Comparison of ENCODE assay signal across 1 cellular context in the genomic region with DNA sequence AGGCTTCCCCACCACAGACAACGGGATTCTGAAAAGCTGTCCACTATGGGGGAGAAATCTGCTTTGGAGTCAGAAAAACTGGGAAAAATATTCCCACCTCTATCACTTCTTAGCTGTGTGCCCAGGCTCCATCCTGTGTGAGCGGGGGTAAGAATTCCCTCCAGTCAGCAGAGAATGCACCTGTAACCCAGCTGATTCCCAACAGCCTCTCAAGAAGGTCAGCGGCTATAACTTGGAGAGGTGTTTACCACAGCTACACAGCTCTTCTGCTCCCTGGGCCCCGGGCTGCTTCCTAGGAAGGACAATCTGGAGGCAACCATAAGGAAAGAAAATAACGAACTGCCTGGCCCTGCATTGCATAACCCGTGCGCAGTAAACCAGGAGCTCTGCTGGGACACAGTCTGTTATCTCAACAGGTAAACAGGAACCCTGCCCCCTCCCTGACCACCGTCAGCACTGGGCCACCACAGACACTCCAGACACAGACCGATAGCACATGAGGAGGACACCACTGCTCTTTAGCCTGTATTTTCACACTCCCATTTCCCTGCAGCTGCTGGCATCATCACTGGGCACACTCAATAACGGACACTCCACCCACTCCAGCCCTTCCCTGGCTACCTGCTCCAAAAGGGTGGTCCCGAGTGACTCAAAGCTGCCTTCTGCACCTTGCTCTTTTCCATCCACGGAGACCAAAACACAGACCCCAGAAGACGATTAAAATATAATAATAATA.
A peak's percentile ranks its signal among the peaks of the same experiment; 100 is the strongest.
TF ChIP-seq lines count a peak whose summit lies in the region.

No MANE protein-coding gene starts in this region.

TF ChIP-seq in HepG2, 621 proteins besides CTCF, POLR2A, EP300 and RAD21 (continued from another document and continues in another):
- TF ChIP-seq GLI4 (CRISPR knock-in tag; IDR thresholded peaks at IDR 0.05; ENCODE audit: borderline replicate concordance) (no peak), KDM2A (CRISPR knock-in tag; IDR thresholded peaks at IDR 0.05; ENCODE audit: borderline replicate concordance, low read depth) (peak; percentile 64), YY1 (IDR thresholded peaks at IDR 0.05; ENCODE audit: insufficient read depth, insufficient replicate concordance, low read depth, low read length) (no peak), NAIF1 (CRISPR knock-in tag; IDR thresholded peaks at IDR 0.05; ENCODE audit: borderline replicate concordance) (0 out of 2 replicates have a peak, but pooled peaks have one; percentile 23), CBX1 (IDR thresholded peaks at IDR 0.05; ENCODE audit: low read depth) (peak; percentile 48), ZNF20 (CRISPR knock-in tag; IDR thresholded peaks at IDR 0.05) (no peak), ZNF382 (CRISPR knock-in tag; IDR thresholded peaks at IDR 0.05; ENCODE audit: borderline replicate concordance) (no peak), PITX1 (CRISPR knock-in tag; IDR thresholded peaks at IDR 0.05) (peak; percentile 77), ZNF629 (CRISPR knock-in tag; conservative IDR thresholded peaks at IDR 0.05) (peak; percentile 43), MXI1 (IDR thresholded peaks at IDR 0.05; ENCODE audit: borderline replicate concordance, low read depth, low read length) (peak; percentile 77; the same call in 2 of the 3 replicates), ZNF451 (CRISPR knock-in tag; IDR thresholded peaks at IDR 0.05) (no peak), ETV6 (CRISPR knock-in tag; conservative IDR thresholded peaks at IDR 0.05) (0 out of 2 replicates have a peak, but pooled peaks have one; percentile 57), MAF1 (CRISPR knock-in tag; IDR thresholded peaks at IDR 0.05; ENCODE audit: borderline replicate concordance) (no peak), GZF1 (CRISPR knock-in tag; IDR thresholded peaks at IDR 0.05) (no peak), MED13 (CRISPR knock-in tag; IDR thresholded peaks at IDR 0.05) (no peak), AHR (CRISPR knock-in tag; IDR thresholded peaks at IDR 0.05) (peak; percentile 64; the same call in 1 of the 2 replicates), BHLHE40 (IDR thresholded peaks at IDR 0.05; ENCODE audit: low read length) (no peak), NFATC3 (CRISPR knock-in tag; IDR thresholded peaks at IDR 0.05) (no peak), RXRB (CRISPR knock-in tag; IDR thresholded peaks at IDR 0.05; ENCODE audit: borderline replicate concordance) (peak; percentile 90), SOX13 (IDR thresholded peaks at IDR 0.05) (no peak), SOX13 (CRISPR knock-in tag; conservative IDR thresholded peaks at IDR 0.05 in 1 of 2, IDR thresholded peaks at IDR 0.05 in 1 of 2) (peak in 1 of 2 experiments; percentile 81; a peak in 2 of 4 replicates), SIX4 (CRISPR knock-in tag; IDR thresholded peaks at IDR 0.05) (peak; percentile 59; the same call in 1 of the 2 replicates), MAFG (CRISPR knock-in tag; IDR thresholded peaks at IDR 0.05) (no peak), MED1 (CRISPR knock-in tag; IDR thresholded peaks at IDR 0.05) (peak; percentile 90), ZFP82 (CRISPR knock-in tag; IDR thresholded peaks at IDR 0.05; ENCODE audit: borderline replicate concordance) (0 out of 2 replicates have a peak, but pooled peaks have one; percentile 83), CAMTA2 (CRISPR knock-in tag; IDR thresholded peaks at IDR 0.05; ENCODE audit: borderline replicate concordance) (no peak), JARID2 (CRISPR knock-in tag; IDR thresholded peaks at IDR 0.05; ENCODE audit: insufficient replicate concordance) (no peak), POLR2AphosphoS5 (IDR thresholded peaks at IDR 0.05; ENCODE audit: low read depth, low read length) (peak; percentile 68), HNRNPH1 (optimal IDR thresholded peaks at IDR 0.05; ENCODE audit: low read depth, low read length) (no peak), HOXA3 (CRISPR knock-in tag; IDR thresholded peaks at IDR 0.05) (peak; percentile 91), JUNB (CRISPR knock-in tag; IDR thresholded peaks at IDR 0.05; ENCODE audit: borderline replicate concordance) (no peak)
- TF ChIP-seq, protein P1, sequence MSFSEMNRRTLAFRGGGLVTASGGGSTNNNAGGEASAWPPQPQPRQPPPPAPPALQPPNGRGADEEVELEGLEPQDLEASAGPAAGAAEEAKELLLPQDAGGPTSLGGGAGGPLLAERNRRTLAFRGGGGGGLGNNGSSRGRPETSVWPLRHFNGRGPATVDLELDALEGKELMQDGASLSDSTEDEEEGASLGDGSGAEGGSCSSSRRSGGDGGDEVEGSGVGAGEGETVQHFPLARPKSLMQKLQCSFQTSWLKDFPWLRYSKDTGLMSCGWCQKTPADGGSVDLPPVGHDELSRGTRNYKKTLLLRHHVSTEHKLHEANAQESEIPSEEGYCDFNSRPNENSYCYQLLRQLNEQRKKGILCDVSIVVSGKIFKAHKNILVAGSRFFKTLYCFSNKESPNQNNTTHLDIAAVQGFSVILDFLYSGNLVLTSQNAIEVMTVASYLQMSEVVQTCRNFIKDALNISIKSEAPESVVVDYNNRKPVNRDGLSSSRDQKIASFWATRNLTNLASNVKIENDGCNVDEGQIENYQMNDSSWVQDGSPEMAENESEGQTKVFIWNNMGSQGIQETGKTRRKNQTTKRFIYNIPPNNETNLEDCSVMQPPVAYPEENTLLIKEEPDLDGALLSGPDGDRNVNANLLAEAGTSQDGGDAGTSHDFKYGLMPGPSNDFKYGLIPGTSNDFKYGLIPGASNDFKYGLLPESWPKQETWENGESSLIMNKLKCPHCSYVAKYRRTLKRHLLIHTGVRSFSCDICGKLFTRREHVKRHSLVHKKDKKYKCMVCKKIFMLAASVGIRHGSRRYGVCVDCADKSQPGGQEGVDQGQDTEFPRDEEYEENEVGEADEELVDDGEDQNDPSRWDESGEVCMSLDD (CRISPR knock-in tag; IDR thresholded peaks at IDR 0.05; ENCODE audit: borderline replicate concordance): no peak; the same call in 1 of the 2 replicates
- TF ChIP-seq, protein P2, sequence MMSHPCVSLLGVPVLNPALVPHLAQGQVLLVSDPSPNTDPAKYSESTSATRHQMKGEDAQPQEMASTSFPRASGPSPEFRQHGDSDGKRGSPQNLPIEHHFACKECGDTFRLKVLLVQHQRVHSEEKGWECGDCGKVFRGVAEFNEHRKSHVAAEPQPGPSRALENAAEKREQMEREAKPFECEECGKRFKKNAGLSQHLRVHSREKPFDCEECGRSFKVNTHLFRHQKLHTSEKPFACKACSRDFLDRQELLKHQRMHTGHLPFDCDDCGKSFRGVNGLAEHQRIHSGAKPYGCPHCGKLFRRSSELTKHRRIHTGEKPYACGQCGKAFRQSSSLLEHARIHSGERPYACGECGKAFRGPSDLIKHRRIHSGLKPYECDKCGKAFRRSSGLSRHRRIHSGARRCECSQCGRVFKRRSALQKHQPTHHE (CRISPR knock-in tag; IDR thresholded peaks at IDR 0.05; ENCODE audit: borderline replicate concordance): no peak
- TF ChIP-seq, protein P3, sequence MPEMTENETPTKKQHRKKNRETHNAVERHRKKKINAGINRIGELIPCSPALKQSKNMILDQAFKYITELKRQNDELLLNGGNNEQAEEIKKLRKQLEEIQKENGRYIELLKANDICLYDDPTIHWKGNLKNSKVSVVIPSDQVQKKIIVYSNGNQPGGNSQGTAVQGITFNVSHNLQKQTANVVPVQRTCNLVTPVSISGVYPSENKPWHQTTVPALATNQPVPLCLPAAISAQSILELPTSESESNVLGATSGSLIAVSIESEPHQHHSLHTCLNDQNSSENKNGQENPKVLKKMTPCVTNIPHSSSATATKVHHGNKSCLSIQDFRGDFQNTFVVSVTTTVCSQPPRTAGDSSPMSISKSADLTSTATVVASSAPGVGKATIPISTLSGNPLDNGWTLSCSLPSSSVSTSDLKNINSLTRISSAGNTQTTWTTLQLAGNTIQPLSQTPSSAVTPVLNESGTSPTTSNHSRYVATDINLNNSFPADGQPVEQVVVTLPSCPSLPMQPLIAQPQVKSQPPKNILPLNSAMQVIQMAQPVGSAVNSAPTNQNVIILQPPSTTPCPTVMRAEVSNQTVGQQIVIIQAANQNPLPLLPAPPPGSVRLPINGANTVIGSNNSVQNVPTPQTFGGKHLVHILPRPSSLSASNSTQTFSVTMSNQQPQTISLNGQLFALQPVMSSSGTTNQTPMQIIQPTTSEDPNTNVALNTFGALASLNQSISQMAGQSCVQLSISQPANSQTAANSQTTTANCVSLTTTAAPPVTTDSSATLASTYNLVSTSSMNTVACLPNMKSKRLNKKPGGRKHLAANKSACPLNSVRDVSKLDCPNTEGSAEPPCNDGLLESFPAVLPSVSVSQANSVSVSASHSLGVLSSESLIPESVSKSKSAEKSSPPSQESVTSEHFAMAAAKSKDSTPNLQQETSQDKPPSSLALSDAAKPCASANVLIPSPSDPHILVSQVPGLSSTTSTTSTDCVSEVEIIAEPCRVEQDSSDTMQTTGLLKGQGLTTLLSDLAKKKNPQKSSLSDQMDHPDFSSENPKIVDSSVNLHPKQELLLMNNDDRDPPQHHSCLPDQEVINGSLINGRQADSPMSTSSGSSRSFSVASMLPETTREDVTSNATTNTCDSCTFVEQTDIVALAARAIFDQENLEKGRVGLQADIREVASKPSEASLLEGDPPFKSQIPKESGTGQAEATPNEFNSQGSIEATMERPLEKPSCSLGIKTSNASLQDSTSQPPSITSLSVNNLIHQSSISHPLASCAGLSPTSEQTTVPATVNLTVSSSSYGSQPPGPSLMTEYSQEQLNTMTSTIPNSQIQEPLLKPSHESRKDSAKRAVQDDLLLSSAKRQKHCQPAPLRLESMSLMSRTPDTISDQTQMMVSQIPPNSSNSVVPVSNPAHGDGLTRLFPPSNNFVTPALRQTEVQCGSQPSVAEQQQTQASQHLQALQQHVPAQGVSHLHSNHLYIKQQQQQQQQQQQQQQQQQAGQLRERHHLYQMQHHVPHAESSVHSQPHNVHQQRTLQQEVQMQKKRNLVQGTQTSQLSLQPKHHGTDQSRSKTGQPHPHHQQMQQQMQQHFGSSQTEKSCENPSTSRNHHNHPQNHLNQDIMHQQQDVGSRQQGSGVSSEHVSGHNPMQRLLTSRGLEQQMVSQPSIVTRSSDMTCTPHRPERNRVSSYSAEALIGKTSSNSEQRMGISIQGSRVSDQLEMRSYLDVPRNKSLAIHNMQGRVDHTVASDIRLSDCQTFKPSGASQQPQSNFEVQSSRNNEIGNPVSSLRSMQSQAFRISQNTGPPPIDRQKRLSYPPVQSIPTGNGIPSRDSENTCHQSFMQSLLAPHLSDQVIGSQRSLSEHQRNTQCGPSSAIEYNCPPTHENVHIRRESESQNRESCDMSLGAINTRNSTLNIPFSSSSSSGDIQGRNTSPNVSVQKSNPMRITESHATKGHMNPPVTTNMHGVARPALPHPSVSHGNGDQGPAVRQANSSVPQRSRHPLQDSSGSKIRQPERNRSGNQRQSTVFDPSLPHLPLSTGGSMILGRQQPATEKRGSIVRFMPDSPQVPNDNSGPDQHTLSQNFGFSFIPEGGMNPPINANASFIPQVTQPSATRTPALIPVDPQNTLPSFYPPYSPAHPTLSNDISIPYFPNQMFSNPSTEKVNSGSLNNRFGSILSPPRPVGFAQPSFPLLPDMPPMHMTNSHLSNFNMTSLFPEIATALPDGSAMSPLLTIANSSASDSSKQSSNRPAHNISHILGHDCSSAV (CRISPR knock-in tag; IDR thresholded peaks at IDR 0.05; ENCODE audit: borderline replicate concordance): no peak
- TF ChIP-seq, protein P4, sequence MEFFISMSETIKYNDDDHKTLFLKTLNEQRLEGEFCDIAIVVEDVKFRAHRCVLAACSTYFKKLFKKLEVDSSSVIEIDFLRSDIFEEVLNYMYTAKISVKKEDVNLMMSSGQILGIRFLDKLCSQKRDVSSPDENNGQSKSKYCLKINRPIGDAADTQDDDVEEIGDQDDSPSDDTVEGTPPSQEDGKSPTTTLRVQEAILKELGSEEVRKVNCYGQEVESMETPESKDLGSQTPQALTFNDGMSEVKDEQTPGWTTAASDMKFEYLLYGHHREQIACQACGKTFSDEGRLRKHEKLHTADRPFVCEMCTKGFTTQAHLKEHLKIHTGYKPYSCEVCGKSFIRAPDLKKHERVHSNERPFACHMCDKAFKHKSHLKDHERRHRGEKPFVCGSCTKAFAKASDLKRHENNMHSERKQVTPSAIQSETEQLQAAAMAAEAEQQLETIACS (CRISPR knock-in tag; IDR thresholded peaks at IDR 0.05): no peak
- TF ChIP-seq, protein P5, sequence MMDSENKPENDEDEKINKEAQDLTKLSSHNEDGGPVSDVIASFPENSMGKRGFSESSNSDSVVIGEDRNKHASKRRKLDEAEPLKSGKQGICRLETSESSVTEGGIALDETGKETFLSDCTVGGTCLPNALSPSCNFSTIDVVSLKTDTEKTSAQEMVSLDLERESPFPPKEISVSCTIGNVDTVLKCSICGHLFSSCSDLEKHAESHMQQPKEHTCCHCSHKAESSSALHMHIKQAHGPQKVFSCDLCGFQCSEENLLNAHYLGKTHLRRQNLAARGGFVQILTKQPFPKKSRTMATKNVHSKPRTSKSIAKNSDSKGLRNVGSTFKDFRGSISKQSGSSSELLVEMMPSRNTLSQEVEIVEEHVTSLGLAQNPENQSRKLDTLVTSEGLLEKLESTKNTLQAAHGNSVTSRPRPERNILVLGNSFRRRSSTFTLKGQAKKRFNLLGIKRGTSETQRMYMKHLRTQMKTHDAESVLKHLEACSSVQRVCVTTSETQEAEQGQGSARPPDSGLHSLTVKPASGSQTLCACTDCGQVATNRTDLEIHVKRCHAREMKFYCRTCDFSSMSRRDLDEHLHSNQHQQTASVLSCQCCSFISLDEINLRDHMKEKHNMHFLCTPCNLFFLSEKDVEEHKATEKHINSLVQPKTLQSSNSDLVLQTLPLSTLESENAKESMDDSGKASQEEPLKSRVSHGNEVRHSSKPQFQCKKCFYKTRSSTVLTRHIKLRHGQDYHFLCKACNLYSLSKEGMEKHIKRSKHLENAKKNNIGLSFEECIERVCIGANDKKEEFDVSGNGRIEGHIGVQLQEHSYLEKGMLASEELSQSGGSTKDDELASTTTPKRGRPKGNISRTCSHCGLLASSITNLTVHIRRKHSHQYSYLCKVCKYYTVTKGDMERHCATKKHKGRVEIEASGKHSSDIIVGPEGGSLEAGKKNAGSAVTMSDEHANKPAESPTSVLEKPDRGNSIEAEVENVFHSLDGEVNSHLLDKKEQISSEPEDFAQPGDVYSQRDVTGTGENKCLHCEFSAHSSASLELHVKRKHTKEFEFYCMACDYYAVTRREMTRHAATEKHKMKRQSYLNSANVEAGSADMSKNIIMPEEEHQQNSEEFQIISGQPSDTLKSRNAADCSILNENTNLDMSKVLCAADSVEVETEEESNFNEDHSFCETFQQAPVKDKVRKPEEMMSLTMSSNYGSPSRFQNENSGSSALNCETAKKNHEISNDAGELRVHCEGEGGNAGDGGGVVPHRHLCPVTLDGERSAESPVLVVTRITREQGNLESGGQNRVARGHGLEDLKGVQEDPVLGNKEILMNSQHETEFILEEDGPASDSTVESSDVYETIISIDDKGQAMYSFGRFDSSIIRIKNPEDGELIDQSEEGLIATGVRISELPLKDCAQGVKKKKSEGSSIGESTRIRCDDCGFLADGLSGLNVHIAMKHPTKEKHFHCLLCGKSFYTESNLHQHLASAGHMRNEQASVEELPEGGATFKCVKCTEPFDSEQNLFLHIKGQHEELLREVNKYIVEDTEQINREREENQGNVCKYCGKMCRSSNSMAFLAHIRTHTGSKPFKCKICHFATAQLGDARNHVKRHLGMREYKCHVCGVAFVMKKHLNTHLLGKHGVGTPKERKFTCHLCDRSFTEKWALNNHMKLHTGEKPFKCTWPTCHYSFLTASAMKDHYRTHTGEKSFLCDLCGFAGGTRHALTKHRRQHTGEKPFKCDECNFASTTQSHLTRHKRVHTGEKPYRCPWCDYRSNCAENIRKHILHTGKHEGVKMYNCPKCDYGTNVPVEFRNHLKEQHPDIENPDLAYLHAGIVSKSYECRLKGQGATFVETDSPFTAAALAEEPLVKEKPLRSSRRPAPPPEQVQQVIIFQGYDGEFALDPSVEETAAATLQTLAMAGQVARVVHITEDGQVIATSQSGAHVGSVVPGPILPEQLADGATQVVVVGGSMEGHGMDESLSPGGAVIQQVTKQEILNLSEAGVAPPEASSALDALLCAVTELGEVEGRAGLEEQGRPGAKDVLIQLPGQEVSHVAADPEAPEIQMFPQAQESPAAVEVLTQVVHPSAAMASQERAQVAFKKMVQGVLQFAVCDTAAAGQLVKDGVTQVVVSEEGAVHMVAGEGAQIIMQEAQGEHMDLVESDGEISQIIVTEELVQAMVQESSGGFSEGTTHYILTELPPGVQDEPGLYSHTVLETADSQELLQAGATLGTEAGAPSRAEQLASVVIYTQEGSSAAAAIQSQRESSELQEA (CRISPR knock-in tag; IDR thresholded peaks at IDR 0.05; ENCODE audit: not compliant biosample characterization): no peak
